ENCODE assay signal across 6 cellular contexts in genomic region chr2:135140606-135141005, GRCh38.
"Had no signal": no experiment of that assay in that cellular context is flagged by ENCODE, and none has a peak within 500 bp of the region (broad histone marks: within the 10 kb centered on the region; RNA-seq: fewer than 3 reads in every experiment).

No MANE protein-coding gene starts in this region.

- H2AFZ ChIP-seq: GM23338 had no signal

- H3K4me1 Mint-ChIP-seq: GM23338 had no signal

- H3K4me2 ChIP-seq: GM23338 had no signal

- ATAC-seq: GM23338, K562 had no signal

- DNase-seq: H9, HCEC 1CT, IMR-90, KG1 had no signal

- H3K4me3 ChIP-seq: GM23338, K562 had no signal

- H3K27ac Mint-ChIP-seq: GM23338, H9 had no signal

- H3K4me3 Mint-ChIP-seq: GM23338, H9 had no signal
